In the genomic region with DNA sequence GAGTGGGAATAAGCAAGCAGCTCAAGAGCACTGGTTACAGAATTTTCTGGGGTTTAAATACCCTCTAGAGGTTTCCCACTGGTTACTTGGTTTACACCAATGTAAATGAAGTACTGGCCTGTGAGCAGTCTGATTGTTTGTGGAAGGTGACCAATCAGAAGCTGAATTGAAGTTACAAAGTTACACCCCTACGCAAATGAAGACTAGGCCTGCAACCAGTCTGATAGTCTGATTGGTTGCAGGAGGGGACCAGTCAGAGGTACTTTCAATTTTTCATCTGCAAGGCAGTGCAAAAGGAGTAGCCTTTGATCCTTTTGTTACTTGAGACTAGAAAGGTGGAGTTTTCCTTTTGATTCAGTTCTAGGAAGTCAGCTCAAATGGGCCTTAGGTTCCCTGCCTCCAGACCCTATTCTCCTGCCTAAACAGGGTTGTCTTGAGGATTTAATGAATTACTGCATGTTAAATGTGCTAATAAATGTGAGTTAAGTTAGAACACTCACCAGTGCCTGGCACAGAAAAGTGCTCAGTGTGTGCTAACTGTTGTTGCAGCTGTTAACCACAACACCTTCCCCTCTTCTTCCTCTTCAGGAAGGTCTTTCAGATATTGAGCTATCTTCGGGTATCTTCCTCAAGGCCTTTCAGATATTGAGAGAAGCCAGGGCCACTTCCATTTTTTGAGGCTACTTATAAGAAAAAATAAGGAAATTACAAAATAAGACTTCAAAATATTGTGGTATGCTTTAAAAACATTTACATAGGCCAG, we compare ENCODE assay signal across 14 cellular contexts. TPM values are rescaled to one million over a fixed set of nuclear protein-coding genes. Genes with fewer than 3 reads are reported as not detected.
A peak's percentile ranks its signal among the peaks of the same experiment; 100 is the strongest.
DNase-seq lines count a peak whose midpoint lies in the region; ATAC-seq and FAIRE-seq lines count a peak whose summit lies in the region.
"Had no signal": no experiment of that assay in that cellular context is flagged by ENCODE, and none has a peak within 500 bp of the region (broad histone marks: within the 10 kb centered on the region; RNA-seq: fewer than 3 reads in every experiment).

No MANE protein-coding gene starts in this region.

- DNase-seq in ACHN (peak; percentile 8), GM19239 (ENCODE audit: insufficient read length, low spot score) (no peak), OCI-M1 (lab: John Stamatoyannopoulos, UW) (peak; percentile 21), GM19238 (ENCODE audit: insufficient read length, low spot score) (no peak), ecto neural progenitor cell (ENCODE audit: low spot score) (no peak), NCI-H2107 (lab: John Stamatoyannopoulos, UW) (no peak)
- DNase-seq: head of caudate nucleus; NCI-H1092 treated with DMSO at 0.1 percent for 48 hours; NCI-H345; stimulated activated CD4-positive, alpha-beta T cell treated with anti-CD3 and anti-CD28 coated beads, Interleukin-2, amount 100 ng/mL, for 24 hours had no signal

- peak; percentile 14 for FAIRE-seq in GM19239 (lab: Jason Lieb, UNC)
- FAIRE-seq: RCC 7860 had no signal

- ATAC-seq in esophagus mucosa (peak; percentile 65), HG02642 (IDR thresholded peaks at IDR 0.05; ENCODE audit: poor library complexity, unreplicated experiment) (no peak)
- ATAC-seq: left lobe of liver had no signal

- in situ Hi-C loops in ACHN (cut with HindIII; ENCODE audit: low pct_ligation_motif_present, low pct_unique_long_range_greater_than_20kb, low sequenced_read_pairs): no loop called here

RNA-seq across cellular contexts. Expression of gene CLINT1, which starts 32.1 kb away (rescaled TPM):
- 102 TPM for total RNA-seq in esophagus mucosa

Comparison
In these comparisons a context has a peak if more than half of its experiments do, and no peak if none do; other contexts are left out.
1. DNase-seq: peak in ACHN (single experiment) and OCI-M1 (single experiment); none in GM19239 (single experiment), GM19238 (single experiment), ecto neural progenitor cell (single experiment) and NCI-H2107 (single experiment).